Comparison of ENCODE assay signal across 9 cellular contexts in the genomic region with DNA sequence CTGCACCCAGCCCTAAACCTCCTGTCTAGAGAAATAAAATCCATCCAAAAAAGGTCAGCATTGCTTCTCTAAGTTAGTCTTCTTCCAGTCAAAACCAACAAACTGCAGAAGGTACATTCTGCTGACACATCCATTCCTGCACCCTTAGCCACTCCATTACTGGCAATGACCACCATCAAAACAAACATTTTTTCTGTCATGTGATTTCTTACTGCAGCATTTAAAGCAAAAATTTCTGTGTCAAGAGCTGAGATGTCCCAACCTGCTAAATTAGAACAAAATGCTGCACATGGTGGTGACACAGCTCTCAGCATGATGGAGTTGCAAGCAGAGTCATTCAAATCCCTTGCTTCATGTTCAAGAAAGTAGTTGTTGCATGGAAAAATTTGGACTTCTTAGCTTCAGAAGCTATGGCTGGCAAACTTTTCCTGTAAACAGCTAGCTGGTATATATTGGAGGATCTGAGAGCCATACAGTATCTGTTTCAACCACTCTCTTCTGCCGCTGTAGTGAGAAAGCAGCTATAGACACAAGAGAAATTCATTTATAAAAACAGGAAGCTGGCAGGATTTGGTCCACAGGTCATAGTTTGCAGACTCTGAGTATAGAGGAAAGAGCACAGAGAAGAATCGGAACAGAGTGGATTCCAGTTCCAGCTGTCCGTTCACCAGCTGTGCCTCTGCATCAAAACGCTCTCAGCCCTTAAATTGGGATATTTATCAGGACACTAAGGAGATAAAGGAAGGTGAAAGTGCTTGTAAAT. TPM values are rescaled to one million over a fixed set of nuclear protein-coding genes. Genes with fewer than 3 reads are reported as not detected.
DNase-seq lines count a peak whose midpoint lies in the region; ATAC-seq, FAIRE-seq and TF ChIP-seq lines count a peak whose summit lies in the region.
"Had no signal": no experiment of that assay in that cellular context is flagged by ENCODE, and none has a peak within 500 bp of the region (broad histone marks: within the 10 kb centered on the region; RNA-seq: fewer than 3 reads in every experiment).

No MANE protein-coding gene starts in this region.

- DNase-seq in GM12891 (ENCODE audit: insufficient read length, low spot score) (no peak), progenitor cell of endocrine pancreas (ENCODE audit: low spot score, unreplicated experiment) (no peak), NCI-H2107 treated with DMSO at 0.1 percent for 48 hours (lab: John Stamatoyannopoulos, UW; ENCODE audit: unreplicated experiment) (no peak), right atrium auricular region (ENCODE audit: low spot score) (no peak), NCI-H1092 treated with DMSO at 0.1 percent for 48 hours (lab: John Stamatoyannopoulos, UW) (no peak)
- no peak for DNase-seq in activated naive CD8-positive, alpha-beta T cell treated with anti-CD3 and anti-CD28 coated beads, Interleukin-2, amount 50 U/mL, for 24 hours
- DNase-seq: cerebellar nuclear complex had no signal

- no peak overlapping the region for H3K27ac Mint-ChIP-seq in activated naive CD8-positive, alpha-beta T cell treated with anti-CD3 and anti-CD28 coated beads, Interleukin-2, amount 50 U/mL, for 24 hours
- H3K27ac Mint-ChIP-seq in nephron = peak overlapping the region in 2 of 3 experiments; percentile 4 to 10
- no peak overlapping the region for H3K27ac Mint-ChIP-seq in progenitor cell of endocrine pancreas

- no peaks in the 10 kb centered on the region for H3K36me3 ChIP-seq in right atrium auricular region

- ATAC-seq in HG02588 (IDR thresholded peaks at IDR 0.05; ENCODE audit: unreplicated experiment) = peak; percentile 61
- peak; percentile 18 for ATAC-seq in activated naive CD8-positive, alpha-beta T cell treated with anti-CD3 and anti-CD28 coated beads, Interleukin-2, amount 50 U/mL, for 24 hours

- H3K36me3 Mint-ChIP-seq in activated naive CD8-positive, alpha-beta T cell treated with anti-CD3 and anti-CD28 coated beads, Interleukin-2, amount 50 U/mL, for 24 hours (ENCODE audit: low read depth) = no peaks in the 10 kb centered on the region
- no peaks in the 10 kb centered on the region for H3K36me3 Mint-ChIP-seq in nephron (ENCODE audit: low read depth)
- no peaks in the 10 kb centered on the region for H3K36me3 Mint-ChIP-seq in progenitor cell of endocrine pancreas (ENCODE audit: insufficient read depth)

- H3K27me3 Mint-ChIP-seq in activated naive CD8-positive, alpha-beta T cell treated with anti-CD3 and anti-CD28 coated beads, Interleukin-2, amount 50 U/mL, for 24 hours = no peaks in the 10 kb centered on the region
- peaks cover 4% of the 10 kb centered on the region for H3K27me3 Mint-ChIP-seq in nephron (ENCODE audit: low read depth)
- H3K27me3 Mint-ChIP-seq in progenitor cell of endocrine pancreas = peaks cover 7% of the 10 kb centered on the region

- H3K9me3 ChIP-seq in right atrium auricular region = no peaks in the 10 kb centered on the region

- TF ChIP-seq CTCF in nephron (IDR thresholded peaks at IDR 0.05; ENCODE audit: unreplicated experiment in 3 of 3) (no peak), progenitor cell of endocrine pancreas (IDR thresholded peaks at IDR 0.05; ENCODE audit: unreplicated experiment) (no peak), right atrium auricular region (IDR thresholded peaks at IDR 0.05) (no peak)

- H3K4me1 Mint-ChIP-seq in activated naive CD8-positive, alpha-beta T cell treated with anti-CD3 and anti-CD28 coated beads, Interleukin-2, amount 50 U/mL, for 24 hours = peaks cover 21% of the 10 kb centered on the region
- H3K4me1 Mint-ChIP-seq in nephron (peaks cover 23% of the 10 kb centered on the region), progenitor cell of endocrine pancreas (ENCODE audit: low read depth) (no peaks in the 10 kb centered on the region)

- TF ChIP-seq POLR2A in GM12891 (IDR thresholded peaks at IDR 0.05; ENCODE audit: low read depth, low read length) = no peak

- no peak overlapping the region for H3K27ac ChIP-seq in right atrium auricular region

- no peaks in the 10 kb centered on the region for H3K9me3 Mint-ChIP-seq in activated naive CD8-positive, alpha-beta T cell treated with anti-CD3 and anti-CD28 coated beads, Interleukin-2, amount 50 U/mL, for 24 hours
- H3K9me3 Mint-ChIP-seq in nephron = no peaks in the 10 kb centered on the region
- no peaks in the 10 kb centered on the region for H3K9me3 Mint-ChIP-seq in progenitor cell of endocrine pancreas (ENCODE audit: low read depth)

- H3K27me3 ChIP-seq in right atrium auricular region = no peaks in the 10 kb centered on the region

- peaks cover 0 to 5% of the 10 kb centered on the region in 2 donors for H3K4me1 ChIP-seq in right atrium auricular region

- no peak overlapping the region for H3K4me3 ChIP-seq in right atrium auricular region

- H3K4me3 Mint-ChIP-seq in activated naive CD8-positive, alpha-beta T cell treated with anti-CD3 and anti-CD28 coated beads, Interleukin-2, amount 50 U/mL, for 24 hours = no peak overlapping the region
- H3K4me3 Mint-ChIP-seq in nephron = no peak overlapping the region
- no peak overlapping the region for H3K4me3 Mint-ChIP-seq in progenitor cell of endocrine pancreas (ENCODE audit: low read depth)

- peak; percentile 87 for FAIRE-seq in GM12891 (lab: Jason Lieb, UNC)

TF ChIP-seq in GM12891, 5 proteins besides CTCF, POLR2A, EP300 and RAD21:
- no peak for TF ChIP-seq TAF1 (IDR thresholded peaks at IDR 0.05; ENCODE audit: low read depth, low read length)
- TF ChIP-seq SPI1 (IDR thresholded peaks at IDR 0.05; ENCODE audit: low read depth, low read length) = peak; percentile 58
- TF ChIP-seq POU2F2 (IDR thresholded peaks at IDR 0.05; ENCODE audit: low read depth, low read length) = no peak
- TF ChIP-seq PAX5 (IDR thresholded peaks at IDR 0.05; ENCODE audit: insufficient read depth, low read length, severe bottlenecking) = no peak
- TF ChIP-seq POLR2AphosphoS5 (IDR thresholded peaks at IDR 0.05; ENCODE audit: low read depth, low read length) = no peak

RNA-seq across cellular contexts. Expression of gene RUBCNL, which starts 17.4 kb away (rescaled TPM):
- polyA plus RNA-seq in GM12891 (2012; ENCODE audit: low read depth, missing spikeins) = 14.8 TPM
- total RNA-seq in progenitor cell of endocrine pancreas = 1.4 and 2.1 TPM in 2 replicates
- 1 to 10 TPM in 1 of 2 donors, under 1 TPM in 1; 0.59 to 1.5 TPM for total RNA-seq in right atrium auricular region

Comparison
In these comparisons a context has a peak if more than half of its experiments do, and no peak if none do; other contexts are left out.
1. H3K27ac Mint-ChIP-seq: peak in nephron (2 of 3); none in activated naive CD8-positive, alpha-beta T cell treated with anti-CD3 and anti-CD28 coated beads, Interleukin-2, amount 50 U/mL, for 24 hours (single experiment) and progenitor cell of endocrine pancreas (single experiment).